10 cellular contexts compared by ENCODE assay signal in the genomic region with DNA sequence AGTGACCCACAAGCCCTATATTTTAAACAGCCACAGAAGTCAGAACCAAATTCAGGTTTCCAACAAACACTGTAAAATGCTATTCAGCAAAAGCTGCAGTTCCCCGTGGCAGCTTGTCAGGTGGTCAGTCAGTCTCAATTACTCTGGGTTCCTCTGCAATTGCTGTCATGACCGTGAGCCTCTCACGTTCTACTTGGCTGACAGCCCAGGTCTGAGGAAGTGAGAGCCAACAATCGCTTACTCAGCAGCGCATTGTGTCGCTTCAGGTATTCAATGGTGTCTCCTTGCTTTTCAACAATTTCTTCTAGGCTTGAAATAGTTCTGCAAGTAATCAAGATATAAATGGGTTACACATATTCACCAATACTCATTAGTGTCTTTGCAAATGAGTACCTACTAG. TPM values are rescaled to one million over a fixed set of nuclear protein-coding genes. Genes with fewer than 3 reads are reported as not detected.
A peak's percentile ranks its signal among the peaks of the same experiment; 100 is the strongest.
DNase-seq lines count a peak whose midpoint lies in the region; ATAC-seq and TF ChIP-seq lines count a peak whose summit lies in the region.
"Had no signal": no experiment of that assay in that cellular context is flagged by ENCODE, and none has a peak within 500 bp of the region (broad histone marks: within the 10 kb centered on the region; RNA-seq: fewer than 3 reads in every experiment).

No MANE protein-coding gene starts in this region.

- no peak overlapping the region for H3K27ac ChIP-seq in psoas muscle
- H3K27ac ChIP-seq: tibial nerve had no signal

- intact Hi-C loops in psoas muscle (cut with DNase I) = no loop called here

- peak; percentile 92 to 100 (median 96) for ATAC-seq in psoas muscle
- no peak for ATAC-seq in GM19023 (IDR thresholded peaks at IDR 0.05; ENCODE audit: unreplicated experiment)
- ATAC-seq in GM21576 (IDR thresholded peaks at IDR 0.05; ENCODE audit: unreplicated experiment) = no peak

- 6 to 10% (median 9%) methylated on average over 6 of the region's 6 CpGs for WGBS in psoas muscle, 3 donors

- H3K4me3 ChIP-seq in epithelial cell of proximal tubule (ENCODE audit: low read depth, low read length) = no peak overlapping the region
- H3K4me3 ChIP-seq in psoas muscle = no peak overlapping the region
- H3K4me3 ChIP-seq: tibial nerve had no signal

- H3K27me3 ChIP-seq in psoas muscle (ENCODE audit: insufficient read depth in 3 of 3, low read length in 2 of 3) = no peaks in the 10 kb centered on the region
- H3K27me3 ChIP-seq: tibial nerve had no signal

- no peaks in the 10 kb centered on the region for H3K9me3 ChIP-seq in psoas muscle
- H3K9me3 ChIP-seq: tibial nerve had no signal

- H3K36me3 ChIP-seq in psoas muscle (ENCODE audit: insufficient read depth in 1 of 2, low read depth in 1 of 2) = peaks cover 0 to 28% of the 10 kb centered on the region in 2 donors

- no peaks in the 10 kb centered on the region for H3K4me1 ChIP-seq in psoas muscle
- H3K4me1 ChIP-seq: tibial nerve had no signal

- TF ChIP-seq CTCF in epithelial cell of proximal tubule (conservative IDR thresholded peaks at IDR 0.05; ENCODE audit: low read depth, low read length) (no peak), psoas muscle (IDR thresholded peaks at IDR 0.05) (no peak)

- DNase-seq in HK-2 (ENCODE audit: unreplicated experiment) (peak; percentile 35), NCI-H748 (lab: John Stamatoyannopoulos, UW; ENCODE audit: unreplicated experiment) (peak; percentile 76), epithelial cell of proximal tubule (ENCODE audit: low read depth) (peak; percentile 39), psoas muscle (peak; percentile 32 to 78), ureter (ENCODE audit: low spot score) (no peak)
- DNase-seq: amniotic stem cell, NCI-H1048 had no signal

RNA-seq across cellular contexts. Expression of a gene that starts 25.8 kb away (rescaled TPM):
- total RNA-seq in epithelial cell of proximal tubule (not detected in 2 replicates), psoas muscle (not detected), ureter (not detected)
- not detected for polyA plus RNA-seq in psoas muscle
- total RNA-seq: tibial nerve had no signal

RNA-seq across cellular contexts. Expression of a gene that starts 33.2 kb away (rescaled TPM):
- total RNA-seq in epithelial cell of proximal tubule = 9.0 and 14.5 TPM in 2 replicates
- 10 to 100 TPM; 13.5 to 16.3 (median 15.3) TPM for total RNA-seq in psoas muscle
- polyA plus RNA-seq in psoas muscle = 10 to 100 TPM in 1 of 3 donors, 1 to 10 TPM in 2; 4.4 to 16.0 (median 6.7) TPM
- 23.1 TPM for total RNA-seq in ureter

RNA-seq across cellular contexts. Expression of a gene that starts 47.7 kb away (rescaled TPM):
- total RNA-seq in epithelial cell of proximal tubule (not detected in 2 replicates), psoas muscle (not detected), ureter (not detected)
- not detected for polyA plus RNA-seq in psoas muscle

Comparison
In these comparisons a context has a peak if more than half of its experiments do, and no peak if none do; other contexts are left out.
1. ATAC-seq: peak in psoas muscle (4 of 4); none in GM19023 (single experiment) and GM21576 (single experiment).